Comparison of ENCODE assay signal across 24 cellular contexts in the genomic region with DNA sequence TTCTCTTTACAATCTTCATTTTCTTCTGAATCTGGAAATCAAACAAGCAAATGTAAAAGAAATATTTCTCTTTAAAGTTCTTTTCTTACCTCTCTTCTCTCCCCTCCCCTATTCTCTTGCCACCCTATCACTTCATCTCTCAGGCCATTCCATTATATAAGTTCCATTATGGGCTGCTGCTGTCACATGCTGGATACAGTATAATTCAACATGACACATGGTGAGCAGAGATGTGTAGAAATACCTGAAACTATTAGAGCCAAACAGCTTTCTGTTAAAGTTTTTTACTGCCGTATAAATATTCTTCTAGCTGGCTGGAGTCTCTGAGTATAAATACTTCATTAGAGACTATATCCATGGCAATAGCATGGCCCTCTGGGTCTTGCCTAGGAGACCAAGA.
"Had no signal": no experiment of that assay in that cellular context is flagged by ENCODE, and none has a peak within 500 bp of the region (broad histone marks: within the 10 kb centered on the region; RNA-seq: fewer than 3 reads in every experiment).

No MANE protein-coding gene starts in this region.

- H2AFZ ChIP-seq: hepatocyte had no signal

- H3K4me1 ChIP-seq: esophagus muscularis mucosa, foreskin keratinocyte, gastroesophageal sphincter, heart left ventricle, left lung, lower lobe of right lung had no signal

- ATAC-seq: foreskin keratinocyte, gastroesophageal sphincter, heart left ventricle, left colon, left lung, left ventricle myocardium superior, lower lobe of right lung, mucosa of descending colon had no signal

- H3K4me3 ChIP-seq: coronary artery, dorsolateral prefrontal cortex, esophagus muscularis mucosa, gastroesophageal sphincter, heart left ventricle, hepatocyte, left lung, lower lobe of right lung, mucosa of descending colon had no signal

- H3K27me3 ChIP-seq: esophagus muscularis mucosa, gastroesophageal sphincter, heart left ventricle, left lung had no signal

- H3K79me2 ChIP-seq: hepatocyte had no signal

- DNase-seq: dorsolateral prefrontal cortex; effector CD4-positive, alpha-beta T cell; effector memory CD4-positive, alpha-beta T cell; foreskin keratinocyte; heart left ventricle; hypothalamus; immature natural killer cell; islet precursor cell; kidney; kidney glomerular epithelial cell; left colon; left lung; left ventricle myocardium superior; lower lobe of right lung; mesenchymal stem cell; mucosa of descending colon; naive B cell had no signal

- H3K27ac ChIP-seq: coronary artery, dorsolateral prefrontal cortex, esophagus muscularis mucosa, foreskin keratinocyte, gastroesophageal sphincter, heart left ventricle, hepatocyte, left lung, lower lobe of right lung had no signal

- H3K9me3 ChIP-seq: esophagus muscularis mucosa, gastroesophageal sphincter, heart left ventricle, left lung, lower lobe of right lung, mucosa of descending colon had no signal

- H3K4me2 ChIP-seq: hepatocyte had no signal

- FAIRE-seq: colon, endothelial cell of umbilical vein, frontal cortex, kidney had no signal

- H3K36me3 ChIP-seq: esophagus muscularis mucosa, gastroesophageal sphincter, heart left ventricle, left lung, lower lobe of right lung had no signal
